ENCODE assay signal across 8 cellular contexts in the genomic region with DNA sequence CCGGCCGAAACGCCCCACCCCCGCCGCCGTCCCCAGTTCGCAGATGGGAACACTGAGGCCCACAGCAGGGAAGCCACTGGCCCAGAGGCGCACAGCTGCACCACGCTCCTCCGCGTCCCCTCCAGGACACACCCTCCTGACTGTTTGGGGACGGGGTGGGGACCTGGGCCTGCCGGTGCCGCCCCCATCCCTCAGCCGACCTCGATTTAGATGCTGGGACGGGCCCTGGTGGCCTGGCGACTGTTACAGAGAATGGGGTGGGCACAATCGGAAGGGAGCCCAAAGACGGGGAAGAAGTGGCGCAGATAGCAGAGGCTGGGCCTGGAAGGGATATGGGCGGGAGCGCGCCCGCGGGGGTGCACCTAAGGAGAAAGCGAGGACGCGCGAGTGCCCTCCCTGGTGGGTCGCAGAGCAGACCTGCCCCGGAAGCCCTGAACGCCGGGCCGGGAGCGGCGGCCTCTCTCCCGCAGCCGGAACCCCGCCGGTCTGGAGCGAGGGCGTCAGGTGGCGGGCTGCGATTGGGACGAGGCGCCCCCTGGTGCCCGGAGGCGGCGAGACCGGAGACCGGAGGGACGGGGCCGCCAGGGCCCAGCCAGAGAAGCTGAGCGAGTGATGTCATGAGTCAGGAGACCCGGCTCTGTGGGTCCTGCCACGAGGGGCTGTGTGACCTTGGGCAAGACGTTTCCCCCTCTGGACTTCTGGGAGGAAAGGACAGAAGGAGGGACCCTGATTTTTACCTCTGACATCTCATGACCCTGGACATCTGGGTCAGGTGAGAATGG.
DNase-seq lines count a peak whose midpoint lies in the region; ATAC-seq and TF ChIP-seq lines count a peak whose summit lies in the region.

No MANE protein-coding gene starts in this region.

- H3K4me1 ChIP-seq in duodenal mucosa (ENCODE audit: control insufficient read depth in 1 of 2, insufficient read depth in 2 of 2, low read length in 2 of 2), result peaks cover 12 to 17% of the 10 kb centered on the region in 2 donors
- H3K4me1 ChIP-seq in lung (ENCODE audit: control insufficient read depth in 2 of 2, insufficient read depth in 2 of 2, low read length in 2 of 2), result peaks cover 0 to 8% of the 10 kb centered on the region in 2 donors

- peak overlapping the region; percentile 76 to 83 for H3K9ac ChIP-seq in duodenal mucosa (ENCODE audit: low read depth in 1 of 2, low read length in 2 of 2)

- ATAC-seq in HG03095 (IDR thresholded peaks at IDR 0.05; ENCODE audit: unreplicated experiment) (peak; percentile 59), lung (ENCODE audit: insufficient read depth, low FRiP score) (peak; percentile 90)

- H3K27me3 ChIP-seq in duodenal mucosa (ENCODE audit: control insufficient read depth in 1 of 2, insufficient read depth in 2 of 2, low read length in 2 of 2) (peaks cover 0 to 12% of the 10 kb centered on the region in 2 donors), lung (ENCODE audit: control insufficient read depth, insufficient read depth) (no peaks in the 10 kb centered on the region)

- peak overlapping the region; percentile 81 for H3K27ac ChIP-seq in duodenal mucosa (ENCODE audit: low read depth, low read length)
- H3K27ac ChIP-seq in lung (ENCODE audit: low read depth in 1 of 2, low read length in 1 of 2), result peak overlapping the region; percentile 45 to 93

- TF ChIP-seq CTCF in lung (IDR thresholded peaks at IDR 0.05; ENCODE audit: control extremely low read depth, extremely low read depth), result peak; percentile 81

- TF ChIP-seq POLR2A in GM18526 (IDR thresholded peaks at IDR 0.05; ENCODE audit: extremely low read depth, insufficient read length), result peak; percentile 16

- H3K9me3 ChIP-seq in duodenal mucosa (ENCODE audit: control insufficient read depth in 1 of 2, low read length in 2 of 2) (no peaks in the 10 kb centered on the region), lung (ENCODE audit: control insufficient read depth in 2 of 2, insufficient read depth in 1 of 2, low read length in 1 of 2) (no peaks in the 10 kb centered on the region)

- WGBS in lung, 2 donors, result 1% methylated on average over 48 to 58 of the region's 58 CpGs

- peak; percentile 95 for DNase-seq in AG08396 (ENCODE audit: low spot score)
- peak; percentile 60 for DNase-seq in NCI-H510A (lab: John Stamatoyannopoulos, UW)
- DNase-seq in activated CD4-positive, alpha-beta T cell treated with anti-CD3 and anti-CD28 coated beads, Interleukin-2, amount 50 U/mL, for 24 hours (ENCODE audit: low read depth in 1 of 2, low spot score in 1 of 2), result peak; percentile 75 to 82
- DNase-seq in lung (ENCODE audit: low spot score), result peak; percentile 84
- DNase-seq in stimulated activated CD4-positive, alpha-beta T cell treated with anti-CD3 and anti-CD28 coated beads, TNF-alpha, amount 100 ng/mL, for 1 hour (ENCODE audit: low read depth in 3 of 3, low spot score in 1 of 3), result peak; percentile 54 to 90 (median 74)

- H3K36me3 ChIP-seq in duodenal mucosa (ENCODE audit: control insufficient read depth in 1 of 2, insufficient read depth in 2 of 2, low read length in 2 of 2), result no peaks in the 10 kb centered on the region
- H3K36me3 ChIP-seq in lung (ENCODE audit: control insufficient read depth in 2 of 2, insufficient read depth in 2 of 2, low read length in 2 of 2), result no peaks in the 10 kb centered on the region

- peak overlapping the region; percentile 84 to 91 for H3K4me3 ChIP-seq in duodenal mucosa (ENCODE audit: low read depth in 1 of 2, low read length in 2 of 2)
- H3K4me3 ChIP-seq in lung, result peak overlapping the region; percentile 89

Comparison
In these comparisons a context has a peak if more than half of its experiments do, and no peak if none do; other contexts are left out.
1. Peak in every context shown above with its lines: DNase-seq, ATAC-seq, H3K4me3 ChIP-seq and H3K27ac ChIP-seq.